In genomic region chr10:75035975-75036708, GRCh38 we compare ENCODE assay signal across 1 cellular context.
TF ChIP-seq lines count a peak whose summit lies in the region.

No MANE protein-coding gene starts in this region.

TF ChIP-seq in GM12878, 131 proteins besides CTCF, POLR2A, EP300 and RAD21 (continued from another document):
- TF ChIP-seq YY1 (IDR thresholded peaks at IDR 0.05; ENCODE audit: low read depth, low read length), result 0 out of 2 replicates have a peak, but pooled peaks have one; percentile 7
- TF ChIP-seq NRF1 (conservative IDR thresholded peaks at IDR 0.05; ENCODE audit: low read depth, low read length), result no peak
- TF ChIP-seq POLR2AphosphoS2 (IDR thresholded peaks at IDR 0.05; ENCODE audit: low read depth, low read length), result no peak
- no peak for TF ChIP-seq SMAD1 (IDR thresholded peaks at IDR 0.05; ENCODE audit: low read depth, partially characterized antibody)
- no peak for TF ChIP-seq HDAC6 (IDR thresholded peaks at IDR 0.05; ENCODE audit: unreplicated experiment)
- no peak for TF ChIP-seq ZBTB11 (CRISPR knock-in tag; IDR thresholded peaks at IDR 0.05)
- no peak; the same call in 1 of the 2 replicates for TF ChIP-seq IKZF1 (conservative IDR thresholded peaks at IDR 0.05)
- TF ChIP-seq CUX1 (IDR thresholded peaks at IDR 0.05; ENCODE audit: insufficient replicate concordance, low read depth, low read length), result no peak
- TF ChIP-seq ZNF384 (IDR thresholded peaks at IDR 0.05; ENCODE audit: borderline replicate concordance, low read depth, low read length), result no peak
- no peak for TF ChIP-seq MTA2 (IDR thresholded peaks at IDR 0.05; ENCODE audit: low read depth)
- no peak for TF ChIP-seq NR2C2 (IDR thresholded peaks at IDR 0.05; ENCODE audit: borderline replicate concordance, control insufficient read depth, insufficient read length, low read depth)
- no peak for TF ChIP-seq CREB1 (IDR thresholded peaks at IDR 0.05; ENCODE audit: low read depth)
- TF ChIP-seq RUNX3 (IDR thresholded peaks at IDR 0.05; ENCODE audit: low read length), result peak; percentile 41
- TF ChIP-seq NR2F1 (conservative IDR thresholded peaks at IDR 0.05), result peak; percentile 88
- no peak for TF ChIP-seq CREM (IDR thresholded peaks at IDR 0.05; ENCODE audit: low read depth)
- TF ChIP-seq MTA3 (IDR thresholded peaks at IDR 0.05; ENCODE audit: borderline replicate concordance, low read length), result no peak
- no peak for TF ChIP-seq ZBTB4 (CRISPR knock-in tag; IDR thresholded peaks at IDR 0.05)
- TF ChIP-seq EED (IDR thresholded peaks at IDR 0.05; ENCODE audit: low read depth), result peak; percentile 49
- no peak for TF ChIP-seq FOXM1 (IDR thresholded peaks at IDR 0.05; ENCODE audit: low read depth, low read length)
- no peak for TF ChIP-seq STAT3 (IDR thresholded peaks at IDR 0.05; ENCODE audit: low read depth, low read length)
- no peak for TF ChIP-seq EZH2 (IDR thresholded peaks at IDR 0.05; ENCODE audit: borderline replicate concordance, control insufficient read depth, low read depth, low read length)
- TF ChIP-seq EGR1 (IDR thresholded peaks at IDR 0.05; ENCODE audit: borderline replicate concordance in 1 of 2, low read depth in 2 of 2, low read length in 2 of 2), result no peak
- no peak for TF ChIP-seq PKNOX1 (IDR thresholded peaks at IDR 0.05)
- TF ChIP-seq ATF3 (IDR thresholded peaks at IDR 0.05; ENCODE audit: borderline replicate concordance, extremely low read depth, low read depth, low read length), result no peak
- no peak for TF ChIP-seq POLR2AphosphoS5 (IDR thresholded peaks at IDR 0.05; ENCODE audit: low read length)
- no peak for TF ChIP-seq FOXK2 (IDR thresholded peaks at IDR 0.05)
- no peak; the same call in 1 of the 2 replicates for TF ChIP-seq USF2 (IDR thresholded peaks at IDR 0.05; ENCODE audit: borderline replicate concordance, low read depth, low read length)
- TF ChIP-seq MAX (IDR thresholded peaks at IDR 0.05; ENCODE audit: low read depth, low read length), result no peak
- TF ChIP-seq RELB (IDR thresholded peaks at IDR 0.05; ENCODE audit: low read depth), result no peak
- no peak for TF ChIP-seq NFXL1 (IDR thresholded peaks at IDR 0.05; ENCODE audit: borderline replicate concordance)
- TF ChIP-seq RAD51 (IDR thresholded peaks at IDR 0.05), result no peak
- TF ChIP-seq MYB (IDR thresholded peaks at IDR 0.05; ENCODE audit: borderline replicate concordance, low read depth, low read length), result no peak
- TF ChIP-seq GATAD2B (conservative IDR thresholded peaks at IDR 0.05; ENCODE audit: low read depth), result no peak
- no peak for TF ChIP-seq ZNF274 (IDR thresholded peaks at IDR 0.05; ENCODE audit: insufficient read depth, insufficient read length)
- TF ChIP-seq MEF2B (IDR thresholded peaks at IDR 0.05; ENCODE audit: partially characterized antibody, poor library complexity, severe bottlenecking), result peak; percentile 89
- no peak for TF ChIP-seq KDM1A (IDR thresholded peaks at IDR 0.05; ENCODE audit: borderline replicate concordance)
- TF ChIP-seq E2F4 (IDR thresholded peaks at IDR 0.05; ENCODE audit: low read depth, low read length), result no peak
- no peak for TF ChIP-seq ATF7 (IDR thresholded peaks at IDR 0.05; ENCODE audit: low read depth)
- no peak for TF ChIP-seq MYC (IDR thresholded peaks at IDR 0.05; ENCODE audit: insufficient read depth, insufficient read length, insufficient replicate concordance, low read length, severe bottlenecking)
- TF ChIP-seq RBBP5 (conservative IDR thresholded peaks at IDR 0.05), result no peak
- TF ChIP-seq SKIL (IDR thresholded peaks at IDR 0.05; ENCODE audit: low read depth, poor library complexity, severe bottlenecking), result no peak
- TF ChIP-seq PML (IDR thresholded peaks at IDR 0.05; ENCODE audit: low read length), result no peak
- peak; percentile 46; the same call in 1 of the 2 replicates for TF ChIP-seq CBX5 (IDR thresholded peaks at IDR 0.05; ENCODE audit: low read depth)
